1 cellular context compared by ENCODE assay signal in genomic region chr1:70459502-70460225, GRCh38.
TF ChIP-seq lines count a peak whose summit lies in the region.

No MANE protein-coding gene starts in this region.

TF ChIP-seq in K562, 482 proteins besides CTCF, POLR2A, EP300 and RAD21 (continued from another document and continues in another):
- no peak for TF ChIP-seq THRB (CRISPR knock-in tag; conservative IDR thresholded peaks at IDR 0.05)
- no peak for TF ChIP-seq NFXL1 (CRISPR knock-in tag; IDR thresholded peaks at IDR 0.05)
- peak in 1 of 2 experiments; percentile 60; a peak in 2 of 3 replicates for TF ChIP-seq CBX3 (IDR thresholded peaks at IDR 0.05; ENCODE audit: borderline replicate concordance in 1 of 2, low read length in 2 of 2)
- peak; percentile 29; the same call in 1 of the 2 replicates for TF ChIP-seq ADNP (tag; IDR thresholded peaks at IDR 0.05)
- no peak for TF ChIP-seq KHSRP (IDR thresholded peaks at IDR 0.05)
- TF ChIP-seq ZFP36 (IDR thresholded peaks at IDR 0.05; ENCODE audit: low read depth, low read length, partially characterized antibody), result peak; percentile 82
- TF ChIP-seq ZNF174 (CRISPR knock-in tag; IDR thresholded peaks at IDR 0.05), result no peak
- TF ChIP-seq SAP30 (IDR thresholded peaks at IDR 0.05; ENCODE audit: borderline replicate concordance, insufficient read depth, low read depth, low read length, poor library complexity, severe bottlenecking), result no peak
- no peak for TF ChIP-seq TCF7L2 (IDR thresholded peaks at IDR 0.05; ENCODE audit: low read depth, low read length)
- no peak for TF ChIP-seq ARID2 (IDR thresholded peaks at IDR 0.05)
- TF ChIP-seq ILK (tag; IDR thresholded peaks at IDR 0.05; ENCODE audit: borderline replicate concordance, low read depth), result no peak
- TF ChIP-seq ZNF311 (CRISPR knock-in tag; IDR thresholded peaks at IDR 0.05), result no peak
- no peak for TF ChIP-seq PML (IDR thresholded peaks at IDR 0.05; ENCODE audit: low read length)
- TF ChIP-seq KLF6 (CRISPR knock-in tag; IDR thresholded peaks at IDR 0.05; ENCODE audit: borderline replicate concordance), result no peak
- TF ChIP-seq MYC (IDR thresholded peaks at IDR 0.05; ENCODE audit: low read depth, low read length), result no peak
- no peak for TF ChIP-seq MYC (CRISPR knock-in tag; IDR thresholded peaks at IDR 0.05; ENCODE audit: borderline replicate concordance, low read depth)
- TF ChIP-seq PATZ1 (CRISPR knock-in tag; IDR thresholded peaks at IDR 0.05; ENCODE audit: borderline replicate concordance), result no peak
- TF ChIP-seq TCF15 (CRISPR knock-in tag; IDR thresholded peaks at IDR 0.05), result no peak
- 0 out of 2 replicates have a peak, but pooled peaks have one; percentile 35 for TF ChIP-seq POLR2H (tag; IDR thresholded peaks at IDR 0.05; ENCODE audit: low read depth)
- no peak for TF ChIP-seq CBX5 (IDR thresholded peaks at IDR 0.05; ENCODE audit: borderline replicate concordance, low read depth)
- peak; percentile 61 for TF ChIP-seq MAFK (IDR thresholded peaks at IDR 0.05; ENCODE audit: low read length)
- no peak for TF ChIP-seq MIER1 (IDR thresholded peaks at IDR 0.05; ENCODE audit: low read depth)
- no peak for TF ChIP-seq ZNF830 (CRISPR knock-in tag; IDR thresholded peaks at IDR 0.05)
- no peak for TF ChIP-seq LCOR (CRISPR knock-in tag; IDR thresholded peaks at IDR 0.05)
- TF ChIP-seq REST (CRISPR knock-in tag; IDR thresholded peaks at IDR 0.05; ENCODE audit: low read depth), result no peak
- 0 out of 2 replicates have a peak, but pooled peaks have one; percentile 18 for TF ChIP-seq CTBP1 (IDR thresholded peaks at IDR 0.05; ENCODE audit: borderline replicate concordance)
- no peak for TF ChIP-seq ZNF263 (CRISPR knock-in tag; IDR thresholded peaks at IDR 0.05; ENCODE audit: borderline replicate concordance)
- no peak for TF ChIP-seq HDAC6 (IDR thresholded peaks at IDR 0.05; ENCODE audit: low read depth, low read length)
- no peak for TF ChIP-seq CEBPB (tag; IDR thresholded peaks at IDR 0.05)
- TF ChIP-seq ZSCAN29 (IDR thresholded peaks at IDR 0.05), result no peak
- no peak for TF ChIP-seq GATAD2B (IDR thresholded peaks at IDR 0.05; ENCODE audit: borderline replicate concordance)
- no peak for TF ChIP-seq HDGF (IDR thresholded peaks at IDR 0.05)
- peak; percentile 83 for TF ChIP-seq ARID1B (IDR thresholded peaks at IDR 0.05)
- no peak for TF ChIP-seq POLR3G (IDR thresholded peaks at IDR 0.05; ENCODE audit: extremely low read depth, insufficient read length, insufficient replicate concordance)
- TF ChIP-seq XRCC5 (IDR thresholded peaks at IDR 0.05; ENCODE audit: low read depth, low read length), result no peak
- TF ChIP-seq HCFC1 (IDR thresholded peaks at IDR 0.05; ENCODE audit: low read depth, low read length), result no peak
- TF ChIP-seq JUND (IDR thresholded peaks at IDR 0.05; ENCODE audit: borderline replicate concordance, low read depth, low read length), result peak; percentile 92
- peak; percentile 95; the same call in 2 of the 3 replicates for TF ChIP-seq JUND (tag; IDR thresholded peaks at IDR 0.05; ENCODE audit: borderline replicate concordance, low read depth, low read length)
- TF ChIP-seq BDP1 (IDR thresholded peaks at IDR 0.05; ENCODE audit: insufficient read depth, insufficient read length), result no peak
- peak; percentile 52; the same call in 1 of the 2 replicates for TF ChIP-seq ARID3A (IDR thresholded peaks at IDR 0.05; ENCODE audit: borderline replicate concordance, low read depth, low read length)
- TF ChIP-seq POLR3A (IDR thresholded peaks at IDR 0.05; ENCODE audit: borderline replicate concordance, extremely low read depth, insufficient read depth, insufficient read length), result peak; percentile 42
- TF ChIP-seq SP1 (CRISPR knock-in tag; IDR thresholded peaks at IDR 0.05), result no peak
- TF ChIP-seq KAT7 (CRISPR knock-in tag; IDR thresholded peaks at IDR 0.05; ENCODE audit: borderline replicate concordance), result no peak
- no peak for TF ChIP-seq NFATC3 (IDR thresholded peaks at IDR 0.05)
- TF ChIP-seq HSF4 (CRISPR knock-in tag; IDR thresholded peaks at IDR 0.05; ENCODE audit: borderline replicate concordance), result no peak
- no peak for TF ChIP-seq ZNF175 (CRISPR knock-in tag; IDR thresholded peaks at IDR 0.05; ENCODE audit: low read depth)
- TF ChIP-seq SIX5 (IDR thresholded peaks at IDR 0.05; ENCODE audit: borderline replicate concordance in 1 of 2, insufficient read depth in 1 of 2, low read depth in 1 of 2, low read length in 2 of 2), result no peak
- TF ChIP-seq ZNF274 (IDR thresholded peaks at IDR 0.05; ENCODE audit: borderline replicate concordance, low read depth, low read length), result no peak
- no peak for TF ChIP-seq ETV1 (tag; conservative IDR thresholded peaks at IDR 0.05; ENCODE audit: low read depth)
- no peak for TF ChIP-seq ZBTB12 (CRISPR knock-in tag; IDR thresholded peaks at IDR 0.05)
- TF ChIP-seq ZNF586 (CRISPR knock-in tag; conservative IDR thresholded peaks at IDR 0.05), result no peak
- TF ChIP-seq ZNF165 (CRISPR knock-in tag; IDR thresholded peaks at IDR 0.05; ENCODE audit: borderline replicate concordance), result no peak
- no peak for TF ChIP-seq ZNF253 (CRISPR knock-in tag; conservative IDR thresholded peaks at IDR 0.05)
- no peak for TF ChIP-seq MEF2D (tag; conservative IDR thresholded peaks at IDR 0.05; ENCODE audit: low read depth)
- TF ChIP-seq HNRNPLL (IDR thresholded peaks at IDR 0.05; ENCODE audit: low read depth, low read length, poor library complexity, severe bottlenecking), result no peak
- no peak for TF ChIP-seq HINFP (tag; conservative IDR thresholded peaks at IDR 0.05; ENCODE audit: low read depth)
- TF ChIP-seq ZNF133 (CRISPR knock-in tag; IDR thresholded peaks at IDR 0.05), result no peak
- TF ChIP-seq ZNF77 (CRISPR knock-in tag; IDR thresholded peaks at IDR 0.05), result no peak
- TF ChIP-seq THAP12 (CRISPR knock-in tag; IDR thresholded peaks at IDR 0.05), result no peak
- no peak for TF ChIP-seq SIN3A (IDR thresholded peaks at IDR 0.05; ENCODE audit: borderline replicate concordance in 2 of 2, control insufficient read depth in 1 of 2, low read depth in 2 of 2, low read length in 2 of 2)
- no peak for TF ChIP-seq STAT5B (CRISPR knock-in tag; IDR thresholded peaks at IDR 0.05)
- no peak for TF ChIP-seq KAT8 (IDR thresholded peaks at IDR 0.05; ENCODE audit: low read depth)
- no peak for TF ChIP-seq FOXK1 (CRISPR knock-in tag; IDR thresholded peaks at IDR 0.05; ENCODE audit: borderline replicate concordance)
